Comparison of ENCODE assay signal across 23 cellular contexts in genomic region chr9:23672121-23672520, GRCh38.
"Had no signal": no experiment of that assay in that cellular context is flagged by ENCODE, and none has a peak within 500 bp of the region (broad histone marks: within the 10 kb centered on the region; RNA-seq: fewer than 3 reads in every experiment).

No MANE protein-coding gene starts in this region.

- H3K4me1 ChIP-seq: psoas muscle, sigmoid colon, stomach, thyroid gland, vagina had no signal

- H3K27me3 Mint-ChIP-seq: memory B cell had no signal

- H3K27me3 ChIP-seq: esophagus squamous epithelium, ovary, sigmoid colon, stomach, thyroid gland, vagina had no signal

- H3K27ac Mint-ChIP-seq: immature natural killer cell; memory B cell; natural killer cell; stimulated activated effector memory CD8-positive, alpha-beta T cell treated with anti-CD3 and anti-CD28 coated beads, Interleukin-12 subunit alpha, Interleukin-12 subunit beta, amount 100 ng/mL, for 72 hours had no signal

- H3K4me3 ChIP-seq: esophagus squamous epithelium, lung, ovary, psoas muscle, sigmoid colon, stomach, thyroid gland, vagina had no signal

- H3K36me3 ChIP-seq: esophagus squamous epithelium, ovary, sigmoid colon, stomach, thyroid gland, vagina had no signal

- H3K27ac ChIP-seq: esophagus squamous epithelium, ovary, psoas muscle, sigmoid colon, stomach, thyroid gland, vagina had no signal

- H3K9me3 ChIP-seq: esophagus squamous epithelium, ovary, psoas muscle, sigmoid colon, stomach, thyroid gland, vagina had no signal

- ATAC-seq: left lobe of liver; natural killer cell; psoas muscle; right cardiac atrium; stimulated activated effector memory CD8-positive, alpha-beta T cell treated with anti-CD3 and anti-CD28 coated beads, Interleukin-12 subunit alpha, Interleukin-12 subunit beta, amount 100 ng/mL, for 72 hours had no signal

- H3K4me1 Mint-ChIP-seq: immature natural killer cell; memory B cell; natural killer cell; stimulated activated effector memory CD8-positive, alpha-beta T cell treated with anti-CD3 and anti-CD28 coated beads, Interleukin-12 subunit alpha, Interleukin-12 subunit beta, amount 100 ng/mL, for 72 hours had no signal

- DNase-seq: dermis blood vessel endothelial cell; effector memory CD4-positive, alpha-beta T cell; esophagus squamous epithelium; foreskin melanocyte; glutamatergic neuron; immature natural killer cell; natural killer cell; occipital lobe; ovary; posterior cingulate gyrus; psoas muscle; right cardiac atrium; sigmoid colon; stimulated activated CD4-positive, alpha-beta T cell treated with anti-CD3 and anti-CD28 coated beads, Interleukin-2, amount 100 ng/mL, for 24 hours; stimulated activated CD4-positive, alpha-beta T cell treated with anti-CD3 and anti-CD28 coated beads, Interleukin-4, amount 100 ng/mL, for 24 hours; stimulated activated naive CD4-positive, alpha-beta T cell treated with Interleukin-2 at 50 U/mL for 16 hours; stomach; thyroid gland had no signal

- H3K4me3 Mint-ChIP-seq: immature natural killer cell; memory B cell; natural killer cell; stimulated activated effector memory CD8-positive, alpha-beta T cell treated with anti-CD3 and anti-CD28 coated beads, Interleukin-12 subunit alpha, Interleukin-12 subunit beta, amount 100 ng/mL, for 72 hours had no signal

- H3K36me3 Mint-ChIP-seq: immature natural killer cell; memory B cell; natural killer cell; stimulated activated effector memory CD8-positive, alpha-beta T cell treated with anti-CD3 and anti-CD28 coated beads, Interleukin-12 subunit alpha, Interleukin-12 subunit beta, amount 100 ng/mL, for 72 hours had no signal
